In the genomic region with DNA sequence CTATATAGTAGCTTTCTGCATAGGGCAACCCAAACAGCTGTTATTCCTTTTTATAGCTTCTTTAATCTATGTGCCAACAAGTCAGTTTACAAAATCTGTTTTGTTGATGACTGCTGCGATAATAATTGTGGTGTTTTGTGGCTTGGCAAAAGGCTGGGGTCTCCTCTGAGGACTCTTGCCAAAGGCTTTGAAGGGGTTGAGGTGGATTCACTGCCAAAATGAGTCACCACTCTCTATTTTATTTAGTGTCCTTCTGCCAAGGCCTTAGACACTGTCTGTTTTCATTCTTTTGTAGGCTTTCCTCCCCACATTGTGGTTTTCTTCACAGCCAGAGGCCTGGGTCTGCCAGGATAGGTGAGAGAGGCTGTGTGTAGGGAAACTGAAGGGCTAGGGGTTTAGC, we compare ENCODE assay signal across 11 cellular contexts.
A peak's percentile ranks its signal among the peaks of the same experiment; 100 is the strongest.
DNase-seq lines count a peak whose midpoint lies in the region; ATAC-seq and TF ChIP-seq lines count a peak whose summit lies in the region.
"Had no signal": no experiment of that assay in that cellular context is flagged by ENCODE, and none has a peak within 500 bp of the region (broad histone marks: within the 10 kb centered on the region; RNA-seq: fewer than 3 reads in every experiment).

No MANE protein-coding gene starts in this region.

- peak in 40 of 76 experiments; percentile 15 to 72 (median 46) for DNase-seq in HUDEP-2 (lab: John Stamatoyannopoulos, UW; ENCODE audit: unreplicated experiment in 76 of 76)
- DNase-seq in SK-N-SH = no peak
- peak; percentile 24 for DNase-seq in glomerular visceral epithelial cell (ENCODE audit: extremely low spot score)
- peak; percentile 75 for DNase-seq in smooth muscle cell of the brain vasculature (ENCODE audit: low read depth, low spot score)
- no peak for DNase-seq in ecto neural progenitor cell (ENCODE audit: low spot score)
- no peak for DNase-seq in HuH-7 (ENCODE audit: low spot score)
- no peak for DNase-seq in amniotic stem cell (lab: John Stamatoyannopoulos, UW)
- DNase-seq: cortex of kidney, NCI-H1436 had no signal

- H3K4me2 ChIP-seq in SK-N-SH = no peak overlapping the region

- no peaks in the 10 kb centered on the region for H3K36me3 ChIP-seq in SK-N-SH (replicated peaks in 1 of 2; ENCODE audit: control insufficient read depth in 1 of 2, insufficient read depth in 2 of 2, low read length in 1 of 2)
- H3K36me3 ChIP-seq: HAP-1 had no signal

- ATAC-seq in HG02852 (IDR thresholded peaks at IDR 0.05; ENCODE audit: unreplicated experiment) = no peak

- peaks cover 4% of the 10 kb centered on the region; the same call in 1 of the 2 replicates for H3K79me2 ChIP-seq in SK-N-SH (ENCODE audit: insufficient read depth)

- TF ChIP-seq CTCF in SK-N-SH (IDR thresholded peaks at IDR 0.05) = no peak

- no peak overlapping the region for H2AFZ ChIP-seq in SK-N-SH (ENCODE audit: low read depth)

- H3K27me3 ChIP-seq in SK-N-SH (ENCODE audit: insufficient read depth) = no peaks in the 10 kb centered on the region

- TF ChIP-seq RAD21 in SK-N-SH (IDR thresholded peaks at IDR 0.05; ENCODE audit: low read length) = no peak

- CTCF ChIA-PET in SK-N-SH (lab: Yijun Ruan, JAX) = interaction anchor here (0.7 kb wide), 1 partner anchor 55 kb away, joined by 3 read pairs; no protein-coding TSS in a partner anchor

- H3K9me3 ChIP-seq in SK-N-SH = peaks cover 4% of the 10 kb centered on the region; the same call in 1 of the 2 replicates
- H3K9me3 ChIP-seq: HAP-1 had no signal

- H3K9me2 ChIP-seq in SK-N-SH = no peaks in the 10 kb centered on the region

- POLR2A ChIA-PET in SK-N-SH (lab: Yijun Ruan, JAX) = no interaction called here

- H3K27ac ChIP-seq in SK-N-SH (ENCODE audit: low read depth in 2 of 2, low read length in 1 of 2) = no peak overlapping the region; a peak in 1 of 4 replicates

- H4K20me1 ChIP-seq in SK-N-SH (ENCODE audit: insufficient read depth) = no peaks in the 10 kb centered on the region; the same call in 1 of the 2 replicates

- no peak overlapping the region for H3K4me3 ChIP-seq in SK-N-SH (ENCODE audit: low read depth in 2 of 2, low read length in 1 of 2)
- H3K4me3 ChIP-seq: HAP-1 had no signal

- peaks cover 6 to 7% of the 10 kb centered on the region in 2 experiments; a peak in 2 of 4 replicates for H3K4me1 ChIP-seq in SK-N-SH (ENCODE audit: control insufficient read depth in 1 of 2, insufficient read depth in 2 of 2, low read depth in 1 of 2, low read length in 1 of 2)

- WGBS in SK-N-SH (ENCODE audit: low lambda C conversion rate) = 39% methylated on average over 1 of the region's 1 CpG

- H3F3A ChIP-seq in SK-N-SH (replicated peaks; ENCODE audit: insufficient read depth) = peaks cover 5% of the 10 kb centered on the region

- TF ChIP-seq EP300 in SK-N-SH (IDR thresholded peaks at IDR 0.05; ENCODE audit: borderline replicate concordance in 1 of 2, low read depth in 1 of 2, low read length in 1 of 2) = peak in 1 of 2 experiments; percentile 52; a peak in 2 of 4 replicates

- no peak overlapping the region for H3K9ac ChIP-seq in SK-N-SH

TF ChIP-seq in SK-N-SH, 30 proteins besides CTCF, POLR2A, EP300 and RAD21:
- peak; percentile 72 for TF ChIP-seq PBX3 (IDR thresholded peaks at IDR 0.05)
- TF ChIP-seq, protein P1, sequence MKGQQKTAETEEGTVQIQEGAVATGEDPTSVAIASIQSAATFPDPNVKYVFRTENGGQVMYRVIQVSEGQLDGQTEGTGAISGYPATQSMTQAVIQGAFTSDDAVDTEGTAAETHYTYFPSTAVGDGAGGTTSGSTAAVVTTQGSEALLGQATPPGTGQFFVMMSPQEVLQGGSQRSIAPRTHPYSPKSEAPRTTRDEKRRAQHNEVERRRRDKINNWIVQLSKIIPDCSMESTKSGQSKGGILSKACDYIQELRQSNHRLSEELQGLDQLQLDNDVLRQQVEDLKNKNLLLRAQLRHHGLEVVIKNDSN (IDR thresholded peaks at IDR 0.05; ENCODE audit: borderline replicate concordance, low read depth) = no peak
- TF ChIP-seq MEF2A (IDR thresholded peaks at IDR 0.05; ENCODE audit: borderline replicate concordance, low read depth) = peak; percentile 63; the same call in 1 of the 2 replicates
- TF ChIP-seq FOSL2 (IDR thresholded peaks at IDR 0.05; ENCODE audit: borderline replicate concordance, low read depth) = peak; percentile 70; the same call in 1 of the 2 replicates
- TF ChIP-seq NFIC (IDR thresholded peaks at IDR 0.05; ENCODE audit: borderline replicate concordance) = peak; percentile 99
- peak; percentile 81 for TF ChIP-seq TCF12 (IDR thresholded peaks at IDR 0.05)
- no peak for TF ChIP-seq SIN3A (IDR thresholded peaks at IDR 0.05; ENCODE audit: borderline replicate concordance, low read depth, low read length)
- TF ChIP-seq POLR2AphosphoS5 (IDR thresholded peaks at IDR 0.05; ENCODE audit: low read depth, low read length) = peak; percentile 39; the same call in 1 of the 2 replicates
- peak; percentile 77 for TF ChIP-seq JUND (IDR thresholded peaks at IDR 0.05)
- peak; percentile 45; the same call in 1 of the 2 replicates for TF ChIP-seq TEAD4 (IDR thresholded peaks at IDR 0.05; ENCODE audit: borderline replicate concordance, insufficient read depth)
- no peak for TF ChIP-seq ELF1 (IDR thresholded peaks at IDR 0.05)
TF ChIP-seq in SK-N-SH: peak in this region for 8.

Comparison
In these comparisons a context has a peak if more than half of its experiments do, and no peak if none do; other contexts are left out.
1. DNase-seq: peak in HUDEP-2 (40 of 76), glomerular visceral epithelial cell (single experiment) and smooth muscle cell of the brain vasculature (single experiment); none in SK-N-SH (single experiment), ecto neural progenitor cell (single experiment), HuH-7 (single experiment) and amniotic stem cell (single experiment).